15 cellular contexts compared by ENCODE assay signal in genomic region chr17:4562000-4562969, GRCh38. TPM values are rescaled to one million over a fixed set of nuclear protein-coding genes. Genes with fewer than 3 reads are reported as not detected.
DNase-seq lines count a peak whose midpoint lies in the region; ATAC-seq, FAIRE-seq and TF ChIP-seq lines count a peak whose summit lies in the region.
"Had no signal": no experiment of that assay in that cellular context is flagged by ENCODE, and none has a peak within 500 bp of the region (broad histone marks: within the 10 kb centered on the region; RNA-seq: fewer than 3 reads in every experiment).

No MANE protein-coding gene starts in this region.

- FAIRE-seq in GM12892 (lab: Jason Lieb, UNC): peak; percentile 85

- CTCF ChIA-PET in activated CD4-positive, alpha-beta memory T cell treated with anti-CD3 and anti-CD28 coated beads for 36 hours (lab: Charles Lee): interaction anchor here (0.6 to 2.6 kb wide), 5 partner anchors 11 to 148 kb away, joined by 3 to 18 read pairs (median 4); partner anchors contain the start of gene ARRB2

- H3K4me1 Mint-ChIP-seq in CD4-positive, CD25-positive, alpha-beta regulatory T cell: peaks cover 6 to 34% (median 19%) of the 10 kb centered on the region in 4 donors
- H3K4me1 Mint-ChIP-seq in activated CD4-positive, alpha-beta memory T cell treated with anti-CD3 and anti-CD28 coated beads for 36 hours (ENCODE audit: low read depth): peaks cover 38% of the 10 kb centered on the region
- H3K4me1 Mint-ChIP-seq in memory B cell: peaks cover 19% of the 10 kb centered on the region

- H3K4me1 ChIP-seq in CD4-positive, CD25-positive, alpha-beta regulatory T cell (ENCODE audit: control insufficient read depth, insufficient read depth, low read length, poor library complexity, severe bottlenecking): peaks cover 8% of the 10 kb centered on the region

- H3K36me3 Mint-ChIP-seq in CD4-positive, CD25-positive, alpha-beta regulatory T cell: no peaks in the 10 kb centered on the region
- H3K36me3 Mint-ChIP-seq in activated CD4-positive, alpha-beta memory T cell treated with anti-CD3 and anti-CD28 coated beads for 36 hours: no peaks in the 10 kb centered on the region
- H3K36me3 Mint-ChIP-seq in memory B cell: no peaks in the 10 kb centered on the region

- DNase-seq in CD4-positive, CD25-positive, alpha-beta regulatory T cell: peak in 1 of 3 donors; percentile 16
- DNase-seq in GM12892 (ENCODE audit: insufficient read length): no peak
- DNase-seq in activated CD4-positive, alpha-beta memory T cell treated with anti-CD3 and anti-CD28 coated beads for 36 hours: no peak
- no peak for DNase-seq in memory B cell (ENCODE audit: low spot score in 2 of 2)
- DNase-seq in activated CD8-positive, alpha-beta memory T cell treated with anti-CD3 and anti-CD28 coated beads, Interleukin-2, amount 50 U/mL, for 4 hours: no peak
- DNase-seq in NCI-H69 (lab: John Stamatoyannopoulos, UW): no peak
- no peak for DNase-seq in GM19238 (ENCODE audit: insufficient read length, low spot score)
- DNase-seq: DMS153, dorsolateral prefrontal cortex, stomach had no signal

- H3K27ac ChIP-seq in CD4-positive, CD25-positive, alpha-beta regulatory T cell (ENCODE audit: insufficient read depth, low read length, poor library complexity, severe bottlenecking): no peak overlapping the region
- H3K27ac ChIP-seq: dorsolateral prefrontal cortex had no signal

- peak overlapping the region; percentile 23 for H3K4me3 ChIP-seq in CD4-positive, CD25-positive, alpha-beta regulatory T cell (ENCODE audit: low read depth, low read length)
- H3K4me3 ChIP-seq: dorsolateral prefrontal cortex, stomach had no signal

- H3K27me3 Mint-ChIP-seq in CD4-positive, CD25-positive, alpha-beta regulatory T cell: peaks cover 14% of the 10 kb centered on the region
- H3K27me3 Mint-ChIP-seq in activated CD4-positive, alpha-beta memory T cell treated with anti-CD3 and anti-CD28 coated beads for 36 hours: no peaks in the 10 kb centered on the region
- peaks cover 2% of the 10 kb centered on the region for H3K27me3 Mint-ChIP-seq in memory B cell

- POLR2A ChIA-PET in activated CD4-positive, alpha-beta memory T cell treated with anti-CD3 and anti-CD28 coated beads for 36 hours (lab: Charles Lee): interaction anchor here (1.2 kb wide), 2 partner anchors 7 to 11 kb away, joined by 7 to 8 read pairs; partner anchors contain the start of gene MYBBP1A

- ATAC-seq in CD4-positive, CD25-positive, alpha-beta regulatory T cell (ENCODE audit: low read depth in 2 of 2): no peak
- ATAC-seq in memory B cell (ENCODE audit: low read depth) (peak; percentile 43), GM21825 (IDR thresholded peaks at IDR 0.05; ENCODE audit: unreplicated experiment) (no peak)
- ATAC-seq: Right ventricle myocardium inferior had no signal

- H3K27me3 ChIP-seq in CD4-positive, CD25-positive, alpha-beta regulatory T cell (ENCODE audit: control insufficient read depth, insufficient read depth, low read length): no peaks in the 10 kb centered on the region
- H3K27me3 ChIP-seq: dorsolateral prefrontal cortex, stomach had no signal

- no peaks in the 10 kb centered on the region for H3K36me3 ChIP-seq in CD4-positive, CD25-positive, alpha-beta regulatory T cell (ENCODE audit: control insufficient read depth, insufficient read depth, low read length)
- H3K36me3 ChIP-seq: stomach had no signal

- no peaks in the 10 kb centered on the region for H3K9me3 ChIP-seq in CD4-positive, CD25-positive, alpha-beta regulatory T cell (ENCODE audit: control insufficient read depth in 2 of 2, low read length in 2 of 2)
- H3K9me3 ChIP-seq: stomach had no signal

- intact Hi-C loops in activated CD4-positive, alpha-beta memory T cell treated with anti-CD3 and anti-CD28 coated beads for 36 hours (cut with micrococcal nuclease): loop anchor here (5.0 kb wide), 1 partner anchor 230 kb away; no protein-coding TSS in a partner anchor

- no peaks in the 10 kb centered on the region for H3K9me3 Mint-ChIP-seq in CD4-positive, CD25-positive, alpha-beta regulatory T cell
- H3K9me3 Mint-ChIP-seq in activated CD4-positive, alpha-beta memory T cell treated with anti-CD3 and anti-CD28 coated beads for 36 hours: peaks cover 6% of the 10 kb centered on the region
- no peaks in the 10 kb centered on the region for H3K9me3 Mint-ChIP-seq in memory B cell

- peak overlapping the region; percentile 17 to 84 (median 59) for H3K27ac Mint-ChIP-seq in CD4-positive, CD25-positive, alpha-beta regulatory T cell
- peak overlapping the region; percentile 30 for H3K27ac Mint-ChIP-seq in activated CD4-positive, alpha-beta memory T cell treated with anti-CD3 and anti-CD28 coated beads for 36 hours
- H3K27ac Mint-ChIP-seq in memory B cell: peak overlapping the region; percentile 58

- H3K4me3 Mint-ChIP-seq in CD4-positive, CD25-positive, alpha-beta regulatory T cell: peak overlapping the region in 1 of 4 donors; percentile 15
- H3K4me3 Mint-ChIP-seq in activated CD4-positive, alpha-beta memory T cell treated with anti-CD3 and anti-CD28 coated beads for 36 hours: no peak overlapping the region
- peak overlapping the region; percentile 57 for H3K4me3 Mint-ChIP-seq in memory B cell

- TF ChIP-seq POLR2A in GM12892 (IDR thresholded peaks at IDR 0.05; ENCODE audit: low read depth, low read length): no peak

RNA-seq across cellular contexts. Expression of gene GGT6, which starts 1.9 kb away (rescaled TPM):
- total RNA-seq in CD4-positive, CD25-positive, alpha-beta regulatory T cell: not detected
- not detected for polyA plus RNA-seq in CD4-positive, CD25-positive, alpha-beta regulatory T cell
- polyA plus RNA-seq in GM12892 (2012; ENCODE audit: missing spikeins): not detected
- total RNA-seq in activated CD4-positive, alpha-beta memory T cell treated with anti-CD3 and anti-CD28 coated beads for 36 hours: not detected
- total RNA-seq: glomerular endothelial cell, osteocyte had no signal

RNA-seq across cellular contexts. Expression of gene MYBBP1A, which starts 7.1 kb away (rescaled TPM):
- 59.3 TPM for total RNA-seq in CD4-positive, CD25-positive, alpha-beta regulatory T cell
- 10 to 100 TPM in 2 of 4 donors, 1 to 10 TPM in 2; 7.7 to 13.6 (median 10.7) TPM for polyA plus RNA-seq in CD4-positive, CD25-positive, alpha-beta regulatory T cell
- 29.3 TPM for polyA plus RNA-seq in GM12892 (2012; ENCODE audit: missing spikeins)
- 10 to 100 TPM; 66.6 to 70.8 TPM for total RNA-seq in activated CD4-positive, alpha-beta memory T cell treated with anti-CD3 and anti-CD28 coated beads for 36 hours

RNA-seq across cellular contexts. Expression of gene SMTNL2, which starts 22.0 kb away (rescaled TPM):
- not detected for total RNA-seq in CD4-positive, CD25-positive, alpha-beta regulatory T cell
- not detected for polyA plus RNA-seq in CD4-positive, CD25-positive, alpha-beta regulatory T cell
- not detected for polyA plus RNA-seq in GM12892 (2012; ENCODE audit: missing spikeins)
- total RNA-seq in activated CD4-positive, alpha-beta memory T cell treated with anti-CD3 and anti-CD28 coated beads for 36 hours: not detected
- total RNA-seq: glomerular endothelial cell, liver had no signal
